In the genomic region with DNA sequence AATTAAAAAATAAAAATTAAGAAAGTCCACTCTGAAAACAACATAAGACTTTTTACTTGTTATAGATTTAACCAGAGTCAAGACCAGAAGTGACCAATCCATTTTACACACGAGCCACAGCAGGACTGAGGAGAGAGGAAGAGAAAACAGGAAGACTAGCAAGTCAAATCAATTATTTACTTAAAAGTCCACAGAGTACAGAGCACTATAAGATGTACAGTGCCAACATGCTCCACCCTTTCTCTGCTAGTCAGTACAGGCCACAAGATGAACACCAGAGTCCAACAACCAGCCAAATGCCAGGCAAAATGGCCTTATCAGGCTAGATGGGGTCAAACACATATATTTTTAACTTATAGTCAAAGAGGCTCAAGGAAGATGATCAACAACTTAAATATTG, we compare ENCODE assay signal across 13 cellular contexts. TPM values are rescaled to one million over a fixed set of nuclear protein-coding genes. Genes with fewer than 3 reads are reported as not detected.
DNase-seq lines count a peak whose midpoint lies in the region; ATAC-seq, FAIRE-seq and TF ChIP-seq lines count a peak whose summit lies in the region.
"Had no signal": no experiment of that assay in that cellular context is flagged by ENCODE, and none has a peak within 500 bp of the region (broad histone marks: within the 10 kb centered on the region; RNA-seq: fewer than 3 reads in every experiment).

No MANE protein-coding gene starts in this region.

- H3K14ac ChIP-seq in neuronal stem cell (ENCODE audit: low read length) = no peak overlapping the region

- H3K27ac ChIP-seq in neuronal stem cell (replicated peaks; ENCODE audit: low read length) = no peak overlapping the region
- H3K27ac ChIP-seq: ascending aorta had no signal

- no peak overlapping the region for H4K8ac ChIP-seq in neuronal stem cell (ENCODE audit: low read depth, low read length)

- no peaks in the 10 kb centered on the region for H3K9me3 Mint-ChIP-seq in activated CD8-positive, alpha-beta T cell treated with anti-CD3 and anti-CD28 coated beads for 36 hours
- H3K9me3 Mint-ChIP-seq in activated CD8-positive, alpha-beta T cell treated with anti-CD3 and anti-CD28 coated beads, Interleukin-2, amount 10 ng/mL, durations not matched to agents 7 days and 5 days (ENCODE audit: insufficient read depth) = no peaks in the 10 kb centered on the region
- no peaks in the 10 kb centered on the region for H3K9me3 Mint-ChIP-seq in osteocyte (ENCODE audit: unreplicated experiment)
- H3K9me3 Mint-ChIP-seq: neural crest cell had no signal

- WGBS in neuronal stem cell (ENCODE audit: extremely low coverage in 2 of 2, insufficient read length in 2 of 2, insufficient replicate concordance in 1 of 2), 2 donors = no CpG with 5 or more reads among the region's 1 CpG

- intact Hi-C loops in activated CD8-positive, alpha-beta T cell treated with anti-CD3 and anti-CD28 coated beads for 36 hours (cut with micrococcal nuclease) = no loop called here

- no peak overlapping the region for H3K18ac ChIP-seq in neuronal stem cell (ENCODE audit: low read length)

- H3K4me2 ChIP-seq in neuronal stem cell (ENCODE audit: insufficient read depth, low read length, poor library complexity, severe bottlenecking) = no peak overlapping the region

- H3K36me3 ChIP-seq in adipocyte (ENCODE audit: control insufficient read depth, insufficient read depth, low read length, severe bottlenecking) (no peaks in the 10 kb centered on the region), neuronal stem cell (replicated peaks in 1 of 2; ENCODE audit: control insufficient read depth in 2 of 2, insufficient read depth in 2 of 2, low read length in 2 of 2) (peaks cover 0 to 25% of the 10 kb centered on the region in 2 donors)
- H3K36me3 ChIP-seq: ascending aorta had no signal

- no peak for TF ChIP-seq CTCF in activated CD8-positive, alpha-beta T cell treated with anti-CD3 and anti-CD28 coated beads for 36 hours (IDR thresholded peaks at IDR 0.05)
- no peak for TF ChIP-seq CTCF in osteocyte (IDR thresholded peaks at IDR 0.05)
- TF ChIP-seq CTCF in D721Med (IDR thresholded peaks at IDR 0.05; ENCODE audit: insufficient read depth, missing control alignments) = no peak

- no peak overlapping the region for H2BK12ac ChIP-seq in neuronal stem cell (ENCODE audit: low read length)

- CTCF ChIA-PET in activated CD8-positive, alpha-beta T cell treated with anti-CD3 and anti-CD28 coated beads for 36 hours (lab: Charles Lee) = no interaction called here
- CTCF ChIA-PET in activated CD8-positive, alpha-beta T cell treated with anti-CD3 and anti-CD28 coated beads, Interleukin-2, amount 10 ng/mL, durations not matched to agents 7 days and 5 days (lab: Charles Lee) = no interaction called here

- no peak overlapping the region for H3K23ac ChIP-seq in neuronal stem cell (ENCODE audit: low read depth, low read length, poor library complexity)

- peaks cover 34% of the 10 kb centered on the region for H3K4me1 Mint-ChIP-seq in activated CD8-positive, alpha-beta T cell treated with anti-CD3 and anti-CD28 coated beads for 36 hours (ENCODE audit: low read depth)
- peaks cover 17% of the 10 kb centered on the region for H3K4me1 Mint-ChIP-seq in activated CD8-positive, alpha-beta T cell treated with anti-CD3 and anti-CD28 coated beads, Interleukin-2, amount 10 ng/mL, durations not matched to agents 7 days and 5 days (ENCODE audit: low read depth)
- H3K4me1 Mint-ChIP-seq in osteocyte (ENCODE audit: unreplicated experiment) = peaks cover 43% of the 10 kb centered on the region
- H3K4me1 Mint-ChIP-seq: neural crest cell had no signal

- peaks cover 4% of the 10 kb centered on the region for H3K79me1 ChIP-seq in neuronal stem cell (ENCODE audit: low read depth, low read length)

- H2AFZ ChIP-seq in neuronal stem cell (ENCODE audit: low read length) = no peak overlapping the region

- H4K91ac ChIP-seq in neuronal stem cell (ENCODE audit: low read depth, low read length, poor library complexity) = no peak overlapping the region

- H3K4me1 ChIP-seq in adipocyte (ENCODE audit: control insufficient read depth, insufficient read depth, low read length) (peaks cover 18% of the 10 kb centered on the region), neuronal stem cell (ENCODE audit: control insufficient read depth in 2 of 2, insufficient read depth in 1 of 2, low read depth in 1 of 2, low read length in 2 of 2) (no peaks in the 10 kb centered on the region)
- H3K4me1 ChIP-seq: ascending aorta had no signal

- peak overlapping the region; percentile 14 for H3K27ac Mint-ChIP-seq in activated CD8-positive, alpha-beta T cell treated with anti-CD3 and anti-CD28 coated beads for 36 hours
- H3K27ac Mint-ChIP-seq in activated CD8-positive, alpha-beta T cell treated with anti-CD3 and anti-CD28 coated beads, Interleukin-2, amount 10 ng/mL, durations not matched to agents 7 days and 5 days = no peak overlapping the region
- H3K27ac Mint-ChIP-seq in osteocyte (ENCODE audit: unreplicated experiment) = peak overlapping the region; percentile 59
- H3K27ac Mint-ChIP-seq: activated CD8-positive, alpha-beta memory T cell treated with anti-CD3 and anti-CD28 coated beads, Interleukin-2, amount 10 ng/mL, durations not matched to agents 7 days and 5 days had no signal

- H3K9ac ChIP-seq in adipocyte (ENCODE audit: low read length) (no peak overlapping the region), neuronal stem cell (ENCODE audit: low read depth, low read length, poor library complexity) (no peak overlapping the region)

- no peak overlapping the region for H3K4me3 Mint-ChIP-seq in activated CD8-positive, alpha-beta T cell treated with anti-CD3 and anti-CD28 coated beads for 36 hours
- H3K4me3 Mint-ChIP-seq in activated CD8-positive, alpha-beta T cell treated with anti-CD3 and anti-CD28 coated beads, Interleukin-2, amount 10 ng/mL, durations not matched to agents 7 days and 5 days = no peak overlapping the region
- no peak overlapping the region for H3K4me3 Mint-ChIP-seq in osteocyte (ENCODE audit: unreplicated experiment)
- H3K4me3 Mint-ChIP-seq: activated CD8-positive, alpha-beta memory T cell treated with anti-CD3 and anti-CD28 coated beads, Interleukin-2, amount 10 ng/mL, durations not matched to agents 7 days and 5 days; neural crest cell had no signal

- H2AK5ac ChIP-seq in neuronal stem cell (ENCODE audit: low read depth, low read length) = no peak overlapping the region

- no peak for FAIRE-seq in D721Med (lab: Jason Lieb, UNC)

- H2BK15ac ChIP-seq in neuronal stem cell (ENCODE audit: low read length) = no peak overlapping the region

- H3K27me3 ChIP-seq in adipocyte (replicated peaks; ENCODE audit: control insufficient read depth, insufficient read depth, low read length) = no peaks in the 10 kb centered on the region
- H3K27me3 ChIP-seq in neuronal stem cell (ENCODE audit: control insufficient read depth in 3 of 3, insufficient read depth in 3 of 3, low read depth in 1 of 3, low read length in 3 of 3) = no peaks in the 10 kb centered on the region
- H3K27me3 ChIP-seq: ascending aorta had no signal

- no peak overlapping the region for H2BK120ac ChIP-seq in neuronal stem cell (ENCODE audit: low read depth, low read length)

- no peak overlapping the region for H2BK5ac ChIP-seq in neuronal stem cell (ENCODE audit: low read length)

- H3K36me3 Mint-ChIP-seq in activated CD8-positive, alpha-beta T cell treated with anti-CD3 and anti-CD28 coated beads for 36 hours (ENCODE audit: low read depth) = no peaks in the 10 kb centered on the region
- peaks cover 3% of the 10 kb centered on the region for H3K36me3 Mint-ChIP-seq in activated CD8-positive, alpha-beta T cell treated with anti-CD3 and anti-CD28 coated beads, Interleukin-2, amount 10 ng/mL, durations not matched to agents 7 days and 5 days (ENCODE audit: low read depth)
- H3K36me3 Mint-ChIP-seq in osteocyte (ENCODE audit: unreplicated experiment) = no peaks in the 10 kb centered on the region

- H3K4me3 ChIP-seq in adipocyte (ENCODE audit: low read length) = no peak overlapping the region
- no peak overlapping the region for H3K4me3 ChIP-seq in neuronal stem cell (ENCODE audit: low read length in 2 of 2)
- H3K4me3 ChIP-seq: ascending aorta had no signal

- POLR2A ChIA-PET in activated CD8-positive, alpha-beta T cell treated with anti-CD3 and anti-CD28 coated beads for 36 hours (lab: Charles Lee) = no interaction called here
- POLR2A ChIA-PET in activated CD8-positive, alpha-beta T cell treated with anti-CD3 and anti-CD28 coated beads, Interleukin-2, amount 10 ng/mL, durations not matched to agents 7 days and 5 days (lab: Charles Lee) = no interaction called here

- H3K4ac ChIP-seq in neuronal stem cell (ENCODE audit: low read length) = no peak overlapping the region

- no peaks in the 10 kb centered on the region for H3K27me3 Mint-ChIP-seq in activated CD8-positive, alpha-beta T cell treated with anti-CD3 and anti-CD28 coated beads for 36 hours
- no peaks in the 10 kb centered on the region for H3K27me3 Mint-ChIP-seq in activated CD8-positive, alpha-beta T cell treated with anti-CD3 and anti-CD28 coated beads, Interleukin-2, amount 10 ng/mL, durations not matched to agents 7 days and 5 days (ENCODE audit: low read depth)
- no peaks in the 10 kb centered on the region for H3K27me3 Mint-ChIP-seq in osteocyte (ENCODE audit: unreplicated experiment)
- H3K27me3 Mint-ChIP-seq: activated CD8-positive, alpha-beta memory T cell treated with anti-CD3 and anti-CD28 coated beads, Interleukin-2, amount 10 ng/mL, durations not matched to agents 7 days and 5 days had no signal

- DNase-seq in activated CD8-positive, alpha-beta T cell treated with anti-CD3 and anti-CD28 coated beads for 36 hours = no peak
- no peak for DNase-seq in activated CD8-positive, alpha-beta T cell treated with anti-CD3 and anti-CD28 coated beads, Interleukin-2, amount 10 ng/mL, durations not matched to agents 7 days and 5 days
- DNase-seq in adipocyte (ENCODE audit: low read depth) = peak; percentile 24
- no peak for DNase-seq in osteocyte (ENCODE audit: extremely low spot score, unreplicated experiment)
- DNase-seq in D721Med (ENCODE audit: insufficient read length, low spot score) = no peak
- DNase-seq in GF-D8 (lab: John Stamatoyannopoulos, UW) = no peak
- DNase-seq in neuronal stem cell (ENCODE audit: low spot score) = no peak
- DNase-seq: activated CD8-positive, alpha-beta memory T cell treated with anti-CD3 and anti-CD28 coated beads, Interleukin-2, amount 10 ng/mL, durations not matched to agents 7 days and 5 days; NCI-H774; stimulated activated naive CD4-positive, alpha-beta T cell treated with Interleukin-2 at 50 U/mL for 16 hours had no signal

- no peaks in the 10 kb centered on the region for H3K9me3 ChIP-seq in adipocyte (ENCODE audit: control insufficient read depth, low read length)
- H3K9me3 ChIP-seq in neuronal stem cell (replicated peaks in 1 of 2; ENCODE audit: control insufficient read depth in 2 of 2, insufficient read depth in 1 of 2, low read depth in 1 of 2, low read length in 2 of 2) = no peaks in the 10 kb centered on the region
- H3K9me3 ChIP-seq: ascending aorta had no signal

- ATAC-seq in activated CD8-positive, alpha-beta T cell treated with anti-CD3 and anti-CD28 coated beads for 36 hours = no peak
- no peak for ATAC-seq in activated CD8-positive, alpha-beta T cell treated with anti-CD3 and anti-CD28 coated beads, Interleukin-2, amount 10 ng/mL, durations not matched to agents 7 days and 5 days
- peak; percentile 73 for ATAC-seq in HG03460 (IDR thresholded peaks at IDR 0.05; ENCODE audit: unreplicated experiment)
- ATAC-seq: activated CD8-positive, alpha-beta memory T cell treated with anti-CD3 and anti-CD28 coated beads, Interleukin-2, amount 10 ng/mL, durations not matched to agents 7 days and 5 days had no signal

RNA-seq across cellular contexts. Expression of a gene that starts 19.5 kb away (rescaled TPM):
- 10 to 100 TPM; 14.9 to 16.0 TPM for total RNA-seq in activated CD8-positive, alpha-beta T cell treated with anti-CD3 and anti-CD28 coated beads for 36 hours
- total RNA-seq in activated CD8-positive, alpha-beta T cell treated with anti-CD3 and anti-CD28 coated beads, Interleukin-2, amount 10 ng/mL, durations not matched to agents 7 days and 5 days = 10 to 100 TPM; 15.2 to 16.0 TPM
- 47.4 and 47.6 TPM in 2 replicates for total RNA-seq in osteocyte
- 27.0 TPM for polyA plus RNA-seq in neuronal stem cell (2013, experiment 1 of 2)
- 28.3 TPM for polyA plus RNA-seq in neuronal stem cell (2013, experiment 2 of 2)
